ENCODE assay signal across 8 cellular contexts in the genomic region with DNA sequence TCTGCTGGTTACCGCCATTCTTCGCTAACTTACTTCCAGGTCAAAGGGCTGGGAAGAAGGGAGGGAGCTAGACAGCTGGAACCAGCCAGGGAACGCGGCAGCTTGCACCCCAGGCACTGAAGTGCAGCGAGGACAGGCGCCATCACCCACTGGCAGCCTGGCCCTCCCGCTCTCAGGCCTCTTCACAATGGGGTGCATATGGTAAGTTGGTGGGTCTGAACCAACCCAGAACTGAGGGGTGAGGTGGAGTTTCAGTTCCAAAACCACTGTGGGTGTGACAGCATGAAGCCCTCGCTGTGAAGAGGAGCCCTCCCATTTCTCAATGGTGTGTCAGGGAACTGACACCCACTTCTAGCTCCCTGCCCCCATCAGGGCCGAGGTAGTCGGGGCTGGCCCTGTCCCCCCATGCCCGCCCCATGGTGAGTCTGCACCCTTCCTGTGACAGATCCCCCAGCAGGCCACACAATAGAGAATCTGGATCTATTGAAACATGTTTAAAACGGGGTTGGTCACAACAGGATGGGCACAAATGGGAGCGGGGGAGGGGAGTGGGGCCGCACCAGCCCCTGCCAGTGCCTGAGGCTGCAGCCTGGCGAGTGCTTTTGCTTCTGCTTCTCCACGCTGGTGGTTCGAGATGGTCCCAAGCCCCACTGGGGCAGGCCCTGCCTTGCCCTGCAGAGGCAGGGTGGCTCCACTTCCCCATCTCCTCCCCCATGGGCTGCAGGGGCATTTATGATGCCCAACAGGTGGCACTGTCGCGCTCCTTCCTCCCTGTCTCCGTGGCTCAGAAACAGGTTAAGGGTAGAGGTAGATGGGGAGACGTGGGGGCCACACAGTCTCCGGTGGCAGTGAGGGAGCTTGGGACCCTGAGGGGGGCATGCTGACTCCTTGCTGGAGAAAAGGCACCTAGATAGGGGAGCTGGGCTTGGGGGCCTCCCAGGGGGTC.
DNase-seq lines count a peak whose midpoint lies in the region; ATAC-seq and TF ChIP-seq lines count a peak whose summit lies in the region.

No MANE protein-coding gene starts in this region.

- 0 out of 2 replicates have a peak overlapping the region, but pooled peaks have one; percentile 0 for H3K27ac ChIP-seq in HUES6 (ENCODE audit: low read depth, low read length)
- peak overlapping the region in 1 of 2 donors; percentile 62 for H3K27ac ChIP-seq in coronary artery

- TF ChIP-seq CTCF in AG10803 (conservative IDR thresholded peaks at IDR 0.05; ENCODE audit: low read length) (peak; percentile 50), coronary artery (IDR thresholded peaks at IDR 0.05) (no peak)

- H3K4me3 ChIP-seq in AG10803 (ENCODE audit: low read length) (no peak overlapping the region), HUES6 (ENCODE audit: low read depth, low read length) (peak overlapping the region; percentile 70; the same call in 1 of the 2 replicates), coronary artery (no peak overlapping the region)

- no peaks in the 10 kb centered on the region for H3K27me3 ChIP-seq in HUES6 (ENCODE audit: control insufficient read depth, insufficient read depth, low read length)

- no peak overlapping the region for H3K9ac ChIP-seq in HUES6 (ENCODE audit: low read length)

- peaks cover 43% of the 10 kb centered on the region for H3K4me1 ChIP-seq in HUES6 (ENCODE audit: control insufficient read depth, insufficient read depth, low read length)

- H3K9me3 ChIP-seq in HUES6 (ENCODE audit: control insufficient read depth, insufficient read depth, low read depth, low read length), result no peaks in the 10 kb centered on the region

- H3K36me3 ChIP-seq in HUES6 (ENCODE audit: control insufficient read depth, insufficient read depth, low read length), result peaks cover 28% of the 10 kb centered on the region

- peaks cover 66% of the 10 kb centered on the region for H3K4me1 Mint-ChIP-seq in activated naive CD8-positive, alpha-beta T cell (ENCODE audit: low read depth)

- peak; percentile 18 for ATAC-seq in GM18868 (IDR thresholded peaks at IDR 0.05; ENCODE audit: unreplicated experiment)

- no peaks in the 10 kb centered on the region for H3K36me3 Mint-ChIP-seq in activated naive CD8-positive, alpha-beta T cell

- H3K27me3 Mint-ChIP-seq in activated naive CD8-positive, alpha-beta T cell, result no peaks in the 10 kb centered on the region

- peak overlapping the region; percentile 90 for H3K4me3 Mint-ChIP-seq in activated naive CD8-positive, alpha-beta T cell

- no peaks in the 10 kb centered on the region for H3K9me3 Mint-ChIP-seq in activated naive CD8-positive, alpha-beta T cell (ENCODE audit: low read depth)

- peak; percentile 28 for DNase-seq in AG10803 (ENCODE audit: low read depth)
- peak; percentile 81 for DNase-seq in T follicular helper cell (ENCODE audit: low read depth)
- peak; percentile 69 for DNase-seq in iPS-NIHi11 (ENCODE audit: low spot score)
- DNase-seq in stimulated activated CD4-positive, alpha-beta T cell treated with anti-CD3 and anti-CD28 coated beads, Interleukin-2, amount 100 ng/mL, for 48 hours, result peak; percentile 64 to 67
- DNase-seq in coronary artery (ENCODE audit: low spot score), result no peak

- peak overlapping the region; percentile 93 for H3K27ac Mint-ChIP-seq in activated naive CD8-positive, alpha-beta T cell
